ENCODE assay signal across 22 cellular contexts in the genomic region with DNA sequence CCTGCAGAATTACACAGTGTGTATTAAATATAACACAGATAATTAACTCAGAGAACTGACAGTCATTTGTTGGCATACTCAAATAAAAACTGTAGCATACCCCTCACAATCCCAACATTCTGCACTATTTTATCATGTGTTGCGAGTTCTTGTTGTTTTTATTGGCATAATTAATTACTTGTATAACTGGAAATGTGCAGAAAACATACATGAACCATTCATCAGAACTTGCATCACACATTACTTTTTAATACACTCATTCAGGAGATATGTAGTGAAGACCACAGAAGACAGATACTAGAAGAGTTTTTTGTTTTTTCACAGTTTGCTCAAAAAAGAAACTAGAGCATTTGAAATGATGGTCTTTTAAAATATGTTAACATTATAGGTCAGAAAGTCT.
DNase-seq lines count a peak whose midpoint lies in the region; ATAC-seq and TF ChIP-seq lines count a peak whose summit lies in the region.
"Had no signal": no experiment of that assay in that cellular context is flagged by ENCODE, and none has a peak within 500 bp of the region (broad histone marks: within the 10 kb centered on the region; RNA-seq: fewer than 3 reads in every experiment).

No MANE protein-coding gene starts in this region.

- H2AFZ ChIP-seq in DND-41 (ENCODE audit: low read depth, low read length) = no peak overlapping the region

- no peak for DNase-seq in DND-41
- DNase-seq in LHCN-M2 (ENCODE audit: low read depth) = peak; percentile 54
- peak; percentile 32 for DNase-seq in epithelial cell of esophagus (ENCODE audit: low read depth)
- DNase-seq in non-pigmented ciliary epithelial cell (ENCODE audit: low read depth) = peak; percentile 41
- no peak for DNase-seq in hepatic stellate cell (ENCODE audit: low spot score)
- no peak for DNase-seq in mesenteric fat pad (ENCODE audit: low spot score)
- DNase-seq: activated naive CD4-positive, alpha-beta T cell treated with anti-CD3 and anti-CD28 coated beads, Interleukin-2, amount 50 U/mL, for 16 hours; activated T-cell treated with anti-CD3 and anti-CD28 coated beads, Interleukin-2, amount 50 U/mL, for 72 hours; body of pancreas; DMS79 treated with DMSO at 0.1 percent for 48 hours; H7; left cardiac atrium; NCI-H510A; NK-92 treated with Interleukin-12 subunit alpha and Interleukin-12 subunit beta, amount 100 ng/mL, for 24 hours; stimulated activated CD4-positive, alpha-beta T cell treated with anti-CD3 and anti-CD28 coated beads, Interleukin-2, amount 100 ng/mL, for 24 hours; stimulated activated naive CD4-positive, alpha-beta T cell; T1000 had no signal

- no peaks in the 10 kb centered on the region for H3K36me3 ChIP-seq in DND-41 (ENCODE audit: insufficient read depth, low read length)

- peak overlapping the region; percentile 5; the same call in 1 of the 2 replicates for H3K27ac ChIP-seq in DND-41 (ENCODE audit: low read length)
- H3K27ac ChIP-seq: body of pancreas, coronary artery had no signal

- no peak for ATAC-seq in DND-41 (ENCODE audit: insufficient read depth, low read depth)
- no peak for ATAC-seq in esophagus mucosa
- no peak for ATAC-seq in GM18519 (IDR thresholded peaks at IDR 0.05; ENCODE audit: low FRiP score, unreplicated experiment)
- ATAC-seq: activated CD4-positive, CD25-positive, alpha-beta regulatory T cell treated with anti-CD3 and anti-CD28 coated beads, Interleukin-2, amount 50 U/mL, for 24 hours; activated T-cell treated with anti-CD3 and anti-CD28 coated beads, Interleukin-2, amount 50 U/mL, for 72 hours; body of pancreas; left cardiac atrium; natural killer cell treated with Interleukin-12 subunit alpha and Interleukin-12 subunit beta and Interleukin-15 and Interleukin-18, amount 100 ng/mL, for 72 hours had no signal

- no peaks in the 10 kb centered on the region for H4K20me1 ChIP-seq in DND-41 (ENCODE audit: insufficient read depth, low read length)

- no peak overlapping the region for H3K4me2 ChIP-seq in DND-41 (ENCODE audit: insufficient read depth, low read length)

- H3K9ac ChIP-seq in DND-41 (ENCODE audit: low read depth, low read length) = no peak overlapping the region

- H3K79me2 ChIP-seq in DND-41 (ENCODE audit: insufficient read depth, low read length) = peaks cover 14% of the 10 kb centered on the region

- H3K27me3 ChIP-seq in DND-41 (ENCODE audit: insufficient read depth, low read length, poor library complexity) = no peaks in the 10 kb centered on the region
- H3K27me3 ChIP-seq: body of pancreas had no signal

- peaks cover 75% of the 10 kb centered on the region for H3K4me1 ChIP-seq in DND-41 (ENCODE audit: insufficient read depth, low read length)
- H3K4me1 ChIP-seq: body of pancreas had no signal

- no peaks in the 10 kb centered on the region for H3K9me3 ChIP-seq in DND-41 (ENCODE audit: insufficient read depth, low read length, severe bottlenecking)
- H3K9me3 ChIP-seq: body of pancreas had no signal

- TF ChIP-seq CTCF in DND-41 (IDR thresholded peaks at IDR 0.05; ENCODE audit: borderline replicate concordance, extremely low read depth, low read length, poor library complexity, severe bottlenecking) (no peak), epithelial cell of esophagus (IDR thresholded peaks at IDR 0.05; ENCODE audit: insufficient read depth, low read depth, low read length, missing control alignments) (no peak)

- H3K4me3 ChIP-seq in DND-41 (ENCODE audit: low read depth in 1 of 2, low read length in 2 of 2) = no peak overlapping the region
- no peak overlapping the region for H3K4me3 ChIP-seq in epithelial cell of esophagus (ENCODE audit: low read length)
- H3K4me3 ChIP-seq: body of pancreas, coronary artery had no signal

Comparison
In these comparisons a context has a peak if more than half of its experiments do, and no peak if none do; other contexts are left out.
1. DNase-seq: peak in LHCN-M2 (single experiment), epithelial cell of esophagus (single experiment) and non-pigmented ciliary epithelial cell (single experiment); none in DND-41 (single experiment), hepatic stellate cell (single experiment) and mesenteric fat pad (single experiment).